In genomic region chr16:27235055-27235937, GRCh38 we compare ENCODE assay signal across 8 cellular contexts. TPM values are rescaled to one million over a fixed set of nuclear protein-coding genes. Genes with fewer than 3 reads are reported as not detected.
DNase-seq lines count a peak whose midpoint lies in the region; ATAC-seq and TF ChIP-seq lines count a peak whose summit lies in the region.

No MANE protein-coding gene starts in this region.

- no peaks in the 10 kb centered on the region for H3K27me3 Mint-ChIP-seq in T-helper 17 cell

- no peaks in the 10 kb centered on the region for H3K9me3 ChIP-seq in T-helper 17 cell (ENCODE audit: control insufficient read depth, low read length, poor library complexity, severe bottlenecking)
- no peaks in the 10 kb centered on the region for H3K9me3 ChIP-seq in heart left ventricle

- H3K27me3 ChIP-seq in heart left ventricle: no peaks in the 10 kb centered on the region

- H3K27ac ChIP-seq in heart left ventricle (peak overlapping the region; percentile 24 to 91 (median 60)), urinary bladder (ENCODE audit: low read depth) (peak overlapping the region; percentile 79)

- H3K4me3 ChIP-seq in heart left ventricle (peak overlapping the region in 7 of 12 donors; percentile 5 to 31 (median 11)), urinary bladder (ENCODE audit: low read depth, low read length) (no peak overlapping the region)

- peak overlapping the region; percentile 91 for H3K4me3 Mint-ChIP-seq in T-helper 17 cell

- H3K27ac Mint-ChIP-seq in T-helper 17 cell: peak overlapping the region; percentile 100

- DNase-seq in EL (peak; percentile 92), NCI-H1092 treated with DMSO at 0.1 percent for 48 hours (lab: John Stamatoyannopoulos, UW) (peak; percentile 90), T-helper 17 cell (peak; percentile 70 to 90 (median 77)), amniotic epithelial cell (ENCODE audit: low read depth) (peak; percentile 89), heart left ventricle (peak; percentile 88 to 94 (median 91)), putamen (ENCODE audit: low spot score) (peak; percentile 63)

- H3K4me1 ChIP-seq in heart left ventricle (peaks cover 0 to 73% (median 35%) of the 10 kb centered on the region in 12 donors), urinary bladder (ENCODE audit: insufficient read depth) (peaks cover 2% of the 10 kb centered on the region)

- TF ChIP-seq POLR2A in heart left ventricle (IDR thresholded peaks at IDR 0.05): no peak

- peaks cover 2% of the 10 kb centered on the region for H3K36me3 Mint-ChIP-seq in T-helper 17 cell (ENCODE audit: low read depth)

- WGBS in heart left ventricle, 4 donors: 21 to 25% (median 22%) methylated on average over 23 of the region's 23 CpGs
- WGBS in urinary bladder: 14% methylated on average over 23 of the region's 23 CpGs

- H3K36me3 ChIP-seq in heart left ventricle (peaks cover 0 to 41% (median 26%) of the 10 kb centered on the region in 9 donors), urinary bladder (ENCODE audit: insufficient read depth) (no peaks in the 10 kb centered on the region)

- intact Hi-C loops in heart left ventricle (cut with DNase I): loop anchor here in 8 of 10 donors (1.0 to 10.0 kb wide), 8 partner anchors 77 to 222 kb away; partner anchors contain the start of gene IL4R (in 5 of the 8)

- ATAC-seq in T-helper 17 cell: peak; percentile 78
- ATAC-seq in heart left ventricle: peak; percentile 57 to 82 (median 81)
- no peak for ATAC-seq in HG03439 (IDR thresholded peaks at IDR 0.05; ENCODE audit: unreplicated experiment)

- H3K4me1 Mint-ChIP-seq in T-helper 17 cell: peaks cover 70% of the 10 kb centered on the region

- TF ChIP-seq CTCF in heart left ventricle (IDR thresholded peaks at IDR 0.05): peak; percentile 67 to 93 (median 82)

RNA-seq across cellular contexts. Expression of gene KDM8, which starts 32.0 kb away (rescaled TPM):
- total RNA-seq in T-helper 17 cell: 10 to 100 TPM; 11.6 to 11.9 TPM
- total RNA-seq in heart left ventricle: 1 to 10 TPM; 2.0 to 8.4 (median 3.5) TPM
- 1 to 10 TPM; 1.4 to 3.9 TPM for polyA plus RNA-seq in heart left ventricle
- 3.3 TPM for total RNA-seq in urinary bladder
- polyA plus RNA-seq in urinary bladder: 4.4 TPM

RNA-seq across cellular contexts. Expression of gene NSMCE1, which starts 33.3 kb away (rescaled TPM):
- 10 to 100 TPM; 35.1 to 49.2 TPM for total RNA-seq in T-helper 17 cell
- total RNA-seq in heart left ventricle: 10 to 100 TPM; 29.6 to 48.7 (median 36.8) TPM
- 10 to 100 TPM; 38.2 to 40.1 TPM for polyA plus RNA-seq in heart left ventricle
- total RNA-seq in urinary bladder: 33.9 TPM
- polyA plus RNA-seq in urinary bladder: 76.3 TPM
